Comparison of ENCODE assay signal across 1 cellular context in the genomic region with DNA sequence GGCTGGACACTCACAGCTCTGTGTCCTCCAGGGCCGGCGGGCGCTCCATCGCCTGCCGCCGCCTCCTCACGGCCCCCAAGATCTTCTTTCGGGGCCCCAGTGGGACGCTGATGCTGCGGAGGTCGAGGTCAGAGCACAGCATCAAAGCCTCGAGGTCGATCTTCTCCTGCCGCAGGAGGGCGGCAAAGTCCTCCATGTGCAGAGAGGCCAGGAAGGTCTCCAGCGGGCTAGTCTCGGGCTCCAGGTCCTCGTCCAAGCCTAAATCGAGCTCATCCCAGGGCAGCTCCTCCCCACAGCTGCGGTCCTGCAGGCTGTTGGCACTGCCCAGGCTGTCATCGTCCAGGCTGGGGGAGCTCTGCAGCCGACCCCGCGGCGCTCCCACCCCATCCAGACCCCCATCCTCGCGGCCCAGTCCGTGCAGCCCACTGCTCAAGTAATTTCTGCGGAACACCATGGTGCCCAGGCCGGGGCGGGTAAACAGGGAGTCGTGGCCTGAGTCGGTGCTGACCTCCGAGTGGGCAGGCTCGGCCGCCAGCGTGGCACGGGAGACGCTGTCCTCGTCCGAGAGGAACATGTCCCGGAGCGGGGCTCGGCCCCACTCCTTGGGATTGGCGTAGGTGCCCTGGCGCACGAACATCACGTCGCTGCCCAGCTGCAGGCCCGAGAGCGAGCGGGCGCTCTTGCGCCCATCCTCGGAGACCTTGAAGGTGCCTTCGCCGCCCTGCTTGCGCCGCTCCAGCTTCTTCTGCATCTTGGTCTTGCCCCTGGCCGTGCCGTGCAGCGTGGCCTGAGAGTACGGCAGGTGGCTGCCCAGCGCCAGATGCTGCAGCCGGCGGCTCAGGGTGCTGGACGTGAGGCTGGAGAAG.
TF ChIP-seq lines count a peak whose summit lies in the region.

No MANE protein-coding gene starts in this region.

TF ChIP-seq in HepG2, 621 proteins besides CTCF, POLR2A, EP300 and RAD21 (continued from another document):
- TF ChIP-seq ATM (IDR thresholded peaks at IDR 0.05; ENCODE audit: borderline replicate concordance): no peak
- TF ChIP-seq, protein P1, sequence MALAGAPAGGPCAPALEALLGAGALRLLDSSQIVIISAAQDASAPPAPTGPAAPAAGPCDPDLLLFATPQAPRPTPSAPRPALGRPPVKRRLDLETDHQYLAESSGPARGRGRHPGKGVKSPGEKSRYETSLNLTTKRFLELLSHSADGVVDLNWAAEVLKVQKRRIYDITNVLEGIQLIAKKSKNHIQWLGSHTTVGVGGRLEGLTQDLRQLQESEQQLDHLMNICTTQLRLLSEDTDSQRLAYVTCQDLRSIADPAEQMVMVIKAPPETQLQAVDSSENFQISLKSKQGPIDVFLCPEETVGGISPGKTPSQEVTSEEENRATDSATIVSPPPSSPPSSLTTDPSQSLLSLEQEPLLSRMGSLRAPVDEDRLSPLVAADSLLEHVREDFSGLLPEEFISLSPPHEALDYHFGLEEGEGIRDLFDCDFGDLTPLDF (CRISPR knock-in tag; IDR thresholded peaks at IDR 0.05): no peak
- no peak for TF ChIP-seq ZNF431 (CRISPR knock-in tag; IDR thresholded peaks at IDR 0.05; ENCODE audit: borderline replicate concordance, low read depth)
- TF ChIP-seq, protein P2, sequence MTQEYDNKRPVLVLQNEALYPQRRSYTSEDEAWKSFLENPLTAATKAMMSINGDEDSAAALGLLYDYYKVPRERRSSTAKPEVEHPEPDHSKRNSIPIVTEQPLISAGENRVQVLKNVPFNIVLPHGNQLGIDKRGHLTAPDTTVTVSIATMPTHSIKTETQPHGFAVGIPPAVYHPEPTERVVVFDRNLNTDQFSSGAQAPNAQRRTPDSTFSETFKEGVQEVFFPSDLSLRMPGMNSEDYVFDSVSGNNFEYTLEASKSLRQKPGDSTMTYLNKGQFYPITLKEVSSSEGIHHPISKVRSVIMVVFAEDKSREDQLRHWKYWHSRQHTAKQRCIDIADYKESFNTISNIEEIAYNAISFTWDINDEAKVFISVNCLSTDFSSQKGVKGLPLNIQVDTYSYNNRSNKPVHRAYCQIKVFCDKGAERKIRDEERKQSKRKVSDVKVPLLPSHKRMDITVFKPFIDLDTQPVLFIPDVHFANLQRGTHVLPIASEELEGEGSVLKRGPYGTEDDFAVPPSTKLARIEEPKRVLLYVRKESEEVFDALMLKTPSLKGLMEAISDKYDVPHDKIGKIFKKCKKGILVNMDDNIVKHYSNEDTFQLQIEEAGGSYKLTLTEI (CRISPR knock-in tag; conservative IDR thresholded peaks at IDR 0.05): no peak
- no peak for TF ChIP-seq CREM (IDR thresholded peaks at IDR 0.05)
- TF ChIP-seq CREM (CRISPR knock-in tag; IDR thresholded peaks at IDR 0.05): no peak
- TF ChIP-seq, protein P3, sequence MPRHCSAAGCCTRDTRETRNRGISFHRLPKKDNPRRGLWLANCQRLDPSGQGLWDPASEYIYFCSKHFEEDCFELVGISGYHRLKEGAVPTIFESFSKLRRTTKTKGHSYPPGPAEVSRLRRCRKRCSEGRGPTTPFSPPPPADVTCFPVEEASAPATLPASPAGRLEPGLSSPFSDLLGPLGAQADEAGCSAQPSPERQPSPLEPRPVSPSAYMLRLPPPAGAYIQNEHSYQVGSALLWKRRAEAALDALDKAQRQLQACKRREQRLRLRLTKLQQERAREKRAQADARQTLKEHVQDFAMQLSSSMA (CRISPR knock-in tag; IDR thresholded peaks at IDR 0.05): 0 out of 2 replicates have a peak, but pooled peaks have one; percentile 27
- no peak for TF ChIP-seq ZNF124 (CRISPR knock-in tag; IDR thresholded peaks at IDR 0.05)
- TF ChIP-seq, protein P4, sequence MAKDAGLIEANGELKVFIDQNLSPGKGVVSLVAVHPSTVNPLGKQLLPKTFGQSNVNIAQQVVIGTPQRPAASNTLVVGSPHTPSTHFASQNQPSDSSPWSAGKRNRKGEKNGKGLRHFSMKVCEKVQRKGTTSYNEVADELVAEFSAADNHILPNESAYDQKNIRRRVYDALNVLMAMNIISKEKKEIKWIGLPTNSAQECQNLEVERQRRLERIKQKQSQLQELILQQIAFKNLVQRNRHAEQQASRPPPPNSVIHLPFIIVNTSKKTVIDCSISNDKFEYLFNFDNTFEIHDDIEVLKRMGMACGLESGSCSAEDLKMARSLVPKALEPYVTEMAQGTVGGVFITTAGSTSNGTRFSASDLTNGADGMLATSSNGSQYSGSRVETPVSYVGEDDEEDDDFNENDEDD (CRISPR knock-in tag; IDR thresholded peaks at IDR 0.05; ENCODE audit: borderline replicate concordance): peak; percentile 71; the same call in 1 of the 2 replicates
- TF ChIP-seq, protein P5, sequence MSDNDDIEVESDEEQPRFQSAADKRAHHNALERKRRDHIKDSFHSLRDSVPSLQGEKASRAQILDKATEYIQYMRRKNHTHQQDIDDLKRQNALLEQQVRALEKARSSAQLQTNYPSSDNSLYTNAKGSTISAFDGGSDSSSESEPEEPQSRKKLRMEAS (IDR thresholded peaks at IDR 0.05): peak; percentile 76
- no peak for TF ChIP-seq ZNF652 (CRISPR knock-in tag; IDR thresholded peaks at IDR 0.05; ENCODE audit: borderline replicate concordance, low read depth)
- TF ChIP-seq, protein P6, sequence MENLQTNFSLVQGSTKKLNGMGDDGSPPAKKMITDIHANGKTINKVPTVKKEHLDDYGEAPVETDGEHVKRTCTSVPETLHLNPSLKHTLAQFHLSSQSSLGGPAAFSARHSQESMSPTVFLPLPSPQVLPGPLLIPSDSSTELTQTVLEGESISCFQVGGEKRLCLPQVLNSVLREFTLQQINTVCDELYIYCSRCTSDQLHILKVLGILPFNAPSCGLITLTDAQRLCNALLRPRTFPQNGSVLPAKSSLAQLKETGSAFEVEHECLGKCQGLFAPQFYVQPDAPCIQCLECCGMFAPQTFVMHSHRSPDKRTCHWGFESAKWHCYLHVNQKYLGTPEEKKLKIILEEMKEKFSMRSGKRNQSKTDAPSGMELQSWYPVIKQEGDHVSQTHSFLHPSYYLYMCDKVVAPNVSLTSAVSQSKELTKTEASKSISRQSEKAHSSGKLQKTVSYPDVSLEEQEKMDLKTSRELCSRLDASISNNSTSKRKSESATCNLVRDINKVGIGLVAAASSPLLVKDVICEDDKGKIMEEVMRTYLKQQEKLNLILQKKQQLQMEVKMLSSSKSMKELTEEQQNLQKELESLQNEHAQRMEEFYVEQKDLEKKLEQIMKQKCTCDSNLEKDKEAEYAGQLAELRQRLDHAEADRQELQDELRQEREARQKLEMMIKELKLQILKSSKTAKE (CRISPR knock-in tag; IDR thresholded peaks at IDR 0.05; ENCODE audit: borderline replicate concordance): 0 out of 2 replicates have a peak, but pooled peaks have one; percentile 24
- 0 out of 2 replicates have a peak, but pooled peaks have one; percentile 40 for TF ChIP-seq RARA (CRISPR knock-in tag; IDR thresholded peaks at IDR 0.05)
- TF ChIP-seq SMC3 (IDR thresholded peaks at IDR 0.05; ENCODE audit: low read length): peak; percentile 20; the same call in 1 of the 2 replicates
- TF ChIP-seq, protein P7, sequence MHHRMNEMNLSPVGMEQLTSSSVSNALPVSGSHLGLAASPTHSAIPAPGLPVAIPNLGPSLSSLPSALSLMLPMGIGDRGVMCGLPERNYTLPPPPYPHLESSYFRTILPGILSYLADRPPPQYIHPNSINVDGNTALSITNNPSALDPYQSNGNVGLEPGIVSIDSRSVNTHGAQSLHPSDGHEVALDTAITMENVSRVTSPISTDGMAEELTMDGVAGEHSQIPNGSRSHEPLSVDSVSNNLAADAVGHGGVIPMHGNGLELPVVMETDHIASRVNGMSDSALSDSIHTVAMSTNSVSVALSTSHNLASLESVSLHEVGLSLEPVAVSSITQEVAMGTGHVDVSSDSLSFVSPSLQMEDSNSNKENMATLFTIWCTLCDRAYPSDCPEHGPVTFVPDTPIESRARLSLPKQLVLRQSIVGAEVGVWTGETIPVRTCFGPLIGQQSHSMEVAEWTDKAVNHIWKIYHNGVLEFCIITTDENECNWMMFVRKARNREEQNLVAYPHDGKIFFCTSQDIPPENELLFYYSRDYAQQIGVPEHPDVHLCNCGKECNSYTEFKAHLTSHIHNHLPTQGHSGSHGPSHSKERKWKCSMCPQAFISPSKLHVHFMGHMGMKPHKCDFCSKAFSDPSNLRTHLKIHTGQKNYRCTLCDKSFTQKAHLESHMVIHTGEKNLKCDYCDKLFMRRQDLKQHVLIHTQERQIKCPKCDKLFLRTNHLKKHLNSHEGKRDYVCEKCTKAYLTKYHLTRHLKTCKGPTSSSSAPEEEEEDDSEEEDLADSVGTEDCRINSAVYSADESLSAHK (CRISPR knock-in tag; IDR thresholded peaks at IDR 0.05; ENCODE audit: borderline replicate concordance): no peak
- no peak for TF ChIP-seq ARNT (IDR thresholded peaks at IDR 0.05)
- no peak for TF ChIP-seq HOXA5 (CRISPR knock-in tag; IDR thresholded peaks at IDR 0.05)
- no peak for TF ChIP-seq ZNF782 (CRISPR knock-in tag; IDR thresholded peaks at IDR 0.05; ENCODE audit: borderline replicate concordance)
- no peak for TF ChIP-seq SUZ12 (IDR thresholded peaks at IDR 0.05; ENCODE audit: low read depth, low read length)
- TF ChIP-seq SP4 (CRISPR knock-in tag; IDR thresholded peaks at IDR 0.05): 0 out of 2 replicates have a peak, but pooled peaks have one; percentile 44
